In genomic region chr1:230087034-230087721, GRCh38 we compare ENCODE assay signal across 1 cellular context.
TF ChIP-seq lines count a peak whose summit lies in the region.

No MANE protein-coding gene starts in this region.

TF ChIP-seq in GM12878, 131 proteins besides CTCF, POLR2A, EP300 and RAD21 (continued from another document):
- TF ChIP-seq, protein P1, sequence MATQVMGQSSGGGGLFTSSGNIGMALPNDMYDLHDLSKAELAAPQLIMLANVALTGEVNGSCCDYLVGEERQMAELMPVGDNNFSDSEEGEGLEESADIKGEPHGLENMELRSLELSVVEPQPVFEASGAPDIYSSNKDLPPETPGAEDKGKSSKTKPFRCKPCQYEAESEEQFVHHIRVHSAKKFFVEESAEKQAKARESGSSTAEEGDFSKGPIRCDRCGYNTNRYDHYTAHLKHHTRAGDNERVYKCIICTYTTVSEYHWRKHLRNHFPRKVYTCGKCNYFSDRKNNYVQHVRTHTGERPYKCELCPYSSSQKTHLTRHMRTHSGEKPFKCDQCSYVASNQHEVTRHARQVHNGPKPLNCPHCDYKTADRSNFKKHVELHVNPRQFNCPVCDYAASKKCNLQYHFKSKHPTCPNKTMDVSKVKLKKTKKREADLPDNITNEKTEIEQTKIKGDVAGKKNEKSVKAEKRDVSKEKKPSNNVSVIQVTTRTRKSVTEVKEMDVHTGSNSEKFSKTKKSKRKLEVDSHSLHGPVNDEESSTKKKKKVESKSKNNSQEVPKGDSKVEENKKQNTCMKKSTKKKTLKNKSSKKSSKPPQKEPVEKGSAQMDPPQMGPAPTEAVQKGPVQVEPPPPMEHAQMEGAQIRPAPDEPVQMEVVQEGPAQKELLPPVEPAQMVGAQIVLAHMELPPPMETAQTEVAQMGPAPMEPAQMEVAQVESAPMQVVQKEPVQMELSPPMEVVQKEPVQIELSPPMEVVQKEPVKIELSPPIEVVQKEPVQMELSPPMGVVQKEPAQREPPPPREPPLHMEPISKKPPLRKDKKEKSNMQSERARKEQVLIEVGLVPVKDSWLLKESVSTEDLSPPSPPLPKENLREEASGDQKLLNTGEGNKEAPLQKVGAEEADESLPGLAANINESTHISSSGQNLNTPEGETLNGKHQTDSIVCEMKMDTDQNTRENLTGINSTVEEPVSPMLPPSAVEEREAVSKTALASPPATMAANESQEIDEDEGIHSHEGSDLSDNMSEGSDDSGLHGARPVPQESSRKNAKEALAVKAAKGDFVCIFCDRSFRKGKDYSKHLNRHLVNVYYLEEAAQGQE (IDR thresholded peaks at IDR 0.05; ENCODE audit: low read depth, low read length) = no peak
- TF ChIP-seq KAT2A (conservative IDR thresholded peaks at IDR 0.05; ENCODE audit: control insufficient read depth, low read depth, low read length) = no peak
- TF ChIP-seq ZSCAN29 (IDR thresholded peaks at IDR 0.05) = no peak
- no peak for TF ChIP-seq POLR2AphosphoS2 (IDR thresholded peaks at IDR 0.05; ENCODE audit: low read depth, low read length)
- TF ChIP-seq, protein P2, sequence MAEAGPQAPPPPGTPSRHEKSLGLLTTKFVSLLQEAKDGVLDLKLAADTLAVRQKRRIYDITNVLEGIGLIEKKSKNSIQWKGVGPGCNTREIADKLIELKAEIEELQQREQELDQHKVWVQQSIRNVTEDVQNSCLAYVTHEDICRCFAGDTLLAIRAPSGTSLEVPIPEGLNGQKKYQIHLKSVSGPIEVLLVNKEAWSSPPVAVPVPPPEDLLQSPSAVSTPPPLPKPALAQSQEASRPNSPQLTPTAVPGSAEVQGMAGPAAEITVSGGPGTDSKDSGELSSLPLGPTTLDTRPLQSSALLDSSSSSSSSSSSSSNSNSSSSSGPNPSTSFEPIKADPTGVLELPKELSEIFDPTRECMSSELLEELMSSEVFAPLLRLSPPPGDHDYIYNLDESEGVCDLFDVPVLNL (IDR thresholded peaks at IDR 0.05; ENCODE audit: low read depth, low read length) = no peak
- TF ChIP-seq, protein P3, sequence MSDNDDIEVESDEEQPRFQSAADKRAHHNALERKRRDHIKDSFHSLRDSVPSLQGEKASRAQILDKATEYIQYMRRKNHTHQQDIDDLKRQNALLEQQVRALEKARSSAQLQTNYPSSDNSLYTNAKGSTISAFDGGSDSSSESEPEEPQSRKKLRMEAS (IDR thresholded peaks at IDR 0.05; ENCODE audit: low read depth, low read length) = no peak
- no peak for TF ChIP-seq SMAD5 (IDR thresholded peaks at IDR 0.05; ENCODE audit: low read depth)
- TF ChIP-seq HDAC2 (IDR thresholded peaks at IDR 0.05) = no peak
- TF ChIP-seq FOS (IDR thresholded peaks at IDR 0.05; ENCODE audit: borderline replicate concordance, extremely low read depth, insufficient read length) = no peak
- TF ChIP-seq HDGF (IDR thresholded peaks at IDR 0.05) = no peak
- TF ChIP-seq SMARCA5 (IDR thresholded peaks at IDR 0.05) = no peak
- TF ChIP-seq WRNIP1 (IDR thresholded peaks at IDR 0.05; ENCODE audit: borderline replicate concordance, low read depth, low read length) = no peak
- TF ChIP-seq SKIL (IDR thresholded peaks at IDR 0.05; ENCODE audit: low read depth, poor library complexity, severe bottlenecking) = no peak
- TF ChIP-seq POLR2AphosphoS5 (IDR thresholded peaks at IDR 0.05; ENCODE audit: low read length) = no peak
- TF ChIP-seq MYB (IDR thresholded peaks at IDR 0.05; ENCODE audit: borderline replicate concordance, low read depth, low read length) = no peak
- no peak for TF ChIP-seq RBBP5 (conservative IDR thresholded peaks at IDR 0.05)
